ENCODE assay signal across 20 cellular contexts in genomic region chr7:494261-494687, GRCh38. TPM values are rescaled to one million over a fixed set of nuclear protein-coding genes. Genes with fewer than 3 reads are reported as not detected.
DNase-seq lines count a peak whose midpoint lies in the region; ATAC-seq, FAIRE-seq and TF ChIP-seq lines count a peak whose summit lies in the region.
"Had no signal": no experiment of that assay in that cellular context is flagged by ENCODE, and none has a peak within 500 bp of the region (broad histone marks: within the 10 kb centered on the region; RNA-seq: fewer than 3 reads in every experiment).

No MANE protein-coding gene starts in this region.

- H3K4me3 ChIP-seq in SK-N-SH (ENCODE audit: low read depth in 2 of 2, low read length in 1 of 2) (peak overlapping the region; percentile 55 to 56), kidney (ENCODE audit: low read length in 2 of 2) (no peak overlapping the region)
- H3K4me3 ChIP-seq: breast epithelium, stomach, vagina had no signal

- H3K27ac ChIP-seq in SK-N-SH (ENCODE audit: low read depth in 2 of 2, low read length in 1 of 2): peak overlapping the region in 1 of 2 experiments; percentile 36; a peak in 1 of 4 replicates
- no peak overlapping the region for H3K27ac ChIP-seq in kidney (ENCODE audit: low read depth in 2 of 2, low read length in 2 of 2)
- H3K27ac ChIP-seq in CD4-positive, alpha-beta T cell (ENCODE audit: low read depth, low read length): no peak overlapping the region
- H3K27ac ChIP-seq: stomach, vagina had no signal

- TF ChIP-seq EP300 in SK-N-SH (IDR thresholded peaks at IDR 0.05; ENCODE audit: borderline replicate concordance in 1 of 2, low read depth in 1 of 2, low read length in 1 of 2): no peak

- peaks cover 4% of the 10 kb centered on the region; the same call in 1 of the 2 replicates for H3K79me2 ChIP-seq in SK-N-SH (ENCODE audit: insufficient read depth)

- H3K36me3 ChIP-seq in SK-N-SH (replicated peaks in 1 of 2; ENCODE audit: control insufficient read depth in 1 of 2, insufficient read depth in 2 of 2, low read length in 1 of 2): peaks cover 13 to 26% of the 10 kb centered on the region in 2 experiments
- H3K36me3 ChIP-seq in kidney (ENCODE audit: control insufficient read depth in 1 of 2, insufficient read depth in 2 of 2, low read length in 2 of 2): peaks cover 8 to 9% of the 10 kb centered on the region in 2 donors
- H3K36me3 ChIP-seq: breast epithelium had no signal

- H3K36me3 Mint-ChIP-seq in CD4-positive, alpha-beta T cell (ENCODE audit: low read depth): no peaks in the 10 kb centered on the region
- H3K36me3 Mint-ChIP-seq: activated CD4-positive, alpha-beta memory T cell treated with anti-CD3 and anti-CD28 coated beads for 36 hours had no signal

- H3K27me3 Mint-ChIP-seq in CD4-positive, alpha-beta T cell: no peaks in the 10 kb centered on the region
- H3K27me3 Mint-ChIP-seq: activated CD4-positive, alpha-beta memory T cell treated with anti-CD3 and anti-CD28 coated beads for 36 hours; activated naive CD8-positive, alpha-beta T cell; progenitor cell of endocrine pancreas had no signal

- no peak for TF ChIP-seq RAD21 in SK-N-SH (IDR thresholded peaks at IDR 0.05; ENCODE audit: low read length)

- H3K4me2 ChIP-seq in SK-N-SH: peak overlapping the region; percentile 86

- H3K27me3 ChIP-seq in SK-N-SH (ENCODE audit: insufficient read depth): no peaks in the 10 kb centered on the region
- no peaks in the 10 kb centered on the region for H3K27me3 ChIP-seq in CD4-positive, alpha-beta T cell (ENCODE audit: control insufficient read depth, insufficient read depth, low read length)
- H3K27me3 ChIP-seq: breast epithelium, stomach, vagina had no signal

- peaks cover 4 to 17% of the 10 kb centered on the region in 2 experiments; a peak in 1 of 4 replicates for H3K4me1 ChIP-seq in SK-N-SH (ENCODE audit: control insufficient read depth in 1 of 2, insufficient read depth in 2 of 2, low read depth in 1 of 2, low read length in 1 of 2)
- no peaks in the 10 kb centered on the region for H3K4me1 ChIP-seq in kidney (ENCODE audit: control insufficient read depth in 1 of 2, insufficient read depth in 1 of 2, low read depth in 1 of 2, low read length in 2 of 2)
- H3K4me1 ChIP-seq: breast epithelium, vagina had no signal

- DNase-seq in 8988T (peak; percentile 71), GM10266 (ENCODE audit: extremely low spot score) (peak; percentile 88), SK-N-SH (peak; percentile 96), kidney (peak; percentile 78), dermis blood vessel endothelial cell (no peak), DMS153 treated with DMSO at 0.1 percent for 48 hours (lab: John Stamatoyannopoulos, UW; ENCODE audit: unreplicated experiment) (no peak), DMS153 (lab: John Stamatoyannopoulos, UW) (no peak)
- DNase-seq in CD4-positive, alpha-beta T cell: no peak
- DNase-seq: activated CD4-positive, alpha-beta memory T cell treated with anti-CD3 and anti-CD28 coated beads for 36 hours; activated T-cell treated with anti-CD3 and anti-CD28 coated beads, Interleukin-2, amount 50 U/mL, for 4 hours; hypothalamus; KBM-7; NCI-H1105; stomach had no signal

- H3K27ac Mint-ChIP-seq in CD4-positive, alpha-beta T cell: no peak overlapping the region
- H3K27ac Mint-ChIP-seq: activated CD4-positive, alpha-beta memory T cell treated with anti-CD3 and anti-CD28 coated beads for 36 hours; activated naive CD8-positive, alpha-beta T cell; progenitor cell of endocrine pancreas had no signal

- TF ChIP-seq CTCF in GM10266 (IDR thresholded peaks at IDR 0.05; ENCODE audit: control insufficient read depth, insufficient read depth, low read depth, missing control alignments) (no peak), SK-N-SH (IDR thresholded peaks at IDR 0.05) (no peak), kidney (IDR thresholded peaks at IDR 0.05; ENCODE audit: borderline replicate concordance, extremely low read depth, insufficient read depth) (no peak)
- no peak for TF ChIP-seq CTCF in CD4-positive, alpha-beta T cell (IDR thresholded peaks at IDR 0.05)

- peak overlapping the region; percentile 59 for H3K9ac ChIP-seq in SK-N-SH
- no peak overlapping the region for H3K9ac ChIP-seq in kidney (ENCODE audit: low read length in 2 of 2)

- H3K9me3 Mint-ChIP-seq in CD4-positive, alpha-beta T cell: no peaks in the 10 kb centered on the region
- H3K9me3 Mint-ChIP-seq: activated CD4-positive, alpha-beta memory T cell treated with anti-CD3 and anti-CD28 coated beads for 36 hours; activated T-cell treated with anti-CD3 and anti-CD28 coated beads, Interleukin-2, amount 50 U/mL, for 4 hours had no signal

- WGBS in SK-N-SH (ENCODE audit: low lambda C conversion rate): 20% methylated on average over 31 of the region's 31 CpGs

- intact Hi-C loops in kidney (cut with DNase I): no loop called here
- intact Hi-C loops in CD4-positive, alpha-beta T cell (cut with DNase I, micrococcal nuclease): no loop called here

- no peak for FAIRE-seq in kidney (lab: Jason Lieb, UNC)

- peak overlapping the region; percentile 90 for H2AFZ ChIP-seq in SK-N-SH (ENCODE audit: low read depth)

- H3K9me2 ChIP-seq in SK-N-SH: no peaks in the 10 kb centered on the region

- no peak for ATAC-seq in CD4-positive, alpha-beta T cell (ENCODE audit: poor library complexity)
- ATAC-seq: activated T-cell treated with anti-CD3 and anti-CD28 coated beads, Interleukin-2, amount 50 U/mL, for 4 hours; left lobe of liver; Panc1 had no signal

- no peaks in the 10 kb centered on the region for H3K4me1 Mint-ChIP-seq in CD4-positive, alpha-beta T cell (ENCODE audit: low read depth)

- POLR2A ChIA-PET in SK-N-SH (lab: Yijun Ruan, JAX): no interaction called here
- POLR2A ChIA-PET in CD4-positive, alpha-beta T cell (lab: Charles Lee): no interaction called here

- H3K4me3 Mint-ChIP-seq in CD4-positive, alpha-beta T cell: no peak overlapping the region
- H3K4me3 Mint-ChIP-seq: activated CD4-positive, alpha-beta memory T cell treated with anti-CD3 and anti-CD28 coated beads for 36 hours; activated naive CD8-positive, alpha-beta T cell; activated T-cell treated with anti-CD3 and anti-CD28 coated beads, Interleukin-2, amount 50 U/mL, for 4 hours had no signal

- H3K9me3 ChIP-seq in SK-N-SH: no peaks in the 10 kb centered on the region
- peaks cover 0 to 3% of the 10 kb centered on the region in 2 donors for H3K9me3 ChIP-seq in kidney (ENCODE audit: control insufficient read depth in 1 of 2, low read length in 2 of 2)
- no peaks in the 10 kb centered on the region for H3K9me3 ChIP-seq in CD4-positive, alpha-beta T cell (ENCODE audit: control insufficient read depth, low read length)
- H3K9me3 ChIP-seq: breast epithelium, stomach, vagina had no signal

- H3F3A ChIP-seq in SK-N-SH (replicated peaks; ENCODE audit: insufficient read depth): peaks cover 46% of the 10 kb centered on the region

- H4K20me1 ChIP-seq in SK-N-SH (ENCODE audit: insufficient read depth): peaks cover 21% of the 10 kb centered on the region

- CTCF ChIA-PET in SK-N-SH (lab: Yijun Ruan, JAX): no interaction called here
- CTCF ChIA-PET in CD4-positive, alpha-beta T cell (lab: Charles Lee): no interaction called here

TF ChIP-seq in SK-N-SH, 30 proteins besides CTCF, POLR2A, EP300 and RAD21 (continues in another document):
- TF ChIP-seq JUND (IDR thresholded peaks at IDR 0.05) (no peak), SMC3 (IDR thresholded peaks at IDR 0.05; ENCODE audit: low read depth, low read length) (no peak), GABPA (IDR thresholded peaks at IDR 0.05; ENCODE audit: low read depth) (peak; percentile 68), ELF1 (IDR thresholded peaks at IDR 0.05) (peak; percentile 46), POLR2AphosphoS5 (IDR thresholded peaks at IDR 0.05; ENCODE audit: low read depth, low read length) (peak; percentile 35; the same call in 1 of the 2 replicates), IRF3 (IDR thresholded peaks at IDR 0.05; ENCODE audit: low read depth, low read length) (no peak)
- TF ChIP-seq, protein P1, sequence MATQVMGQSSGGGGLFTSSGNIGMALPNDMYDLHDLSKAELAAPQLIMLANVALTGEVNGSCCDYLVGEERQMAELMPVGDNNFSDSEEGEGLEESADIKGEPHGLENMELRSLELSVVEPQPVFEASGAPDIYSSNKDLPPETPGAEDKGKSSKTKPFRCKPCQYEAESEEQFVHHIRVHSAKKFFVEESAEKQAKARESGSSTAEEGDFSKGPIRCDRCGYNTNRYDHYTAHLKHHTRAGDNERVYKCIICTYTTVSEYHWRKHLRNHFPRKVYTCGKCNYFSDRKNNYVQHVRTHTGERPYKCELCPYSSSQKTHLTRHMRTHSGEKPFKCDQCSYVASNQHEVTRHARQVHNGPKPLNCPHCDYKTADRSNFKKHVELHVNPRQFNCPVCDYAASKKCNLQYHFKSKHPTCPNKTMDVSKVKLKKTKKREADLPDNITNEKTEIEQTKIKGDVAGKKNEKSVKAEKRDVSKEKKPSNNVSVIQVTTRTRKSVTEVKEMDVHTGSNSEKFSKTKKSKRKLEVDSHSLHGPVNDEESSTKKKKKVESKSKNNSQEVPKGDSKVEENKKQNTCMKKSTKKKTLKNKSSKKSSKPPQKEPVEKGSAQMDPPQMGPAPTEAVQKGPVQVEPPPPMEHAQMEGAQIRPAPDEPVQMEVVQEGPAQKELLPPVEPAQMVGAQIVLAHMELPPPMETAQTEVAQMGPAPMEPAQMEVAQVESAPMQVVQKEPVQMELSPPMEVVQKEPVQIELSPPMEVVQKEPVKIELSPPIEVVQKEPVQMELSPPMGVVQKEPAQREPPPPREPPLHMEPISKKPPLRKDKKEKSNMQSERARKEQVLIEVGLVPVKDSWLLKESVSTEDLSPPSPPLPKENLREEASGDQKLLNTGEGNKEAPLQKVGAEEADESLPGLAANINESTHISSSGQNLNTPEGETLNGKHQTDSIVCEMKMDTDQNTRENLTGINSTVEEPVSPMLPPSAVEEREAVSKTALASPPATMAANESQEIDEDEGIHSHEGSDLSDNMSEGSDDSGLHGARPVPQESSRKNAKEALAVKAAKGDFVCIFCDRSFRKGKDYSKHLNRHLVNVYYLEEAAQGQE (IDR thresholded peaks at IDR 0.05; ENCODE audit: low read depth, low read length): no peak

RNA-seq across cellular contexts. Expression of gene PDGFA, which starts 25.4 kb away (rescaled TPM):
- polyA plus RNA-seq in SK-N-SH (2012; rRNA removed) (13.5 and 18.9 TPM in 2 replicates), kidney (ENCODE audit: insufficient read depth, low read depth, low replicate concordance) (14.1 TPM)
- 6.8 and 9.8 TPM in 2 replicates for polyA plus RNA-seq in SK-N-SH (2012; cell fraction: cytosol; rRNA removed)
- 36.8 and 43.2 TPM in 2 replicates for polyA plus RNA-seq in SK-N-SH (2012; cell fraction: nucleus; rRNA removed)
- total RNA-seq in kidney (53.0 TPM), dermis blood vessel endothelial cell (68.8 and 100 TPM in 2 replicates)
- under 1 TPM; 0.55 to 0.70 TPM for total RNA-seq in CD4-positive, alpha-beta T cell

Comparison
In these comparisons a context has a peak if more than half of its experiments do, and no peak if none do; other contexts are left out.
1. DNase-seq: peak in 8988T (single experiment), GM10266 (single experiment), SK-N-SH (single experiment) and kidney (single experiment); none in dermis blood vessel endothelial cell (single experiment), DMS153 treated with DMSO at 0.1 percent for 48 hours (single experiment), DMS153 (single experiment) and CD4-positive, alpha-beta T cell (0 of 10).
2. H3K4me3 ChIP-seq: peak in SK-N-SH (2 of 2); none in kidney (0 of 2).
3. RNA of gene PDGFA, which starts 25.4 kb away (total RNA-seq): 68.8 to 100 TPM in dermis blood vessel endothelial cell and 53.0 TPM in kidney (single experiment); 0.55 to 0.70 TPM in CD4-positive, alpha-beta T cell; every median in the first group is over 10 times any median in the second.